In the genomic region with DNA sequence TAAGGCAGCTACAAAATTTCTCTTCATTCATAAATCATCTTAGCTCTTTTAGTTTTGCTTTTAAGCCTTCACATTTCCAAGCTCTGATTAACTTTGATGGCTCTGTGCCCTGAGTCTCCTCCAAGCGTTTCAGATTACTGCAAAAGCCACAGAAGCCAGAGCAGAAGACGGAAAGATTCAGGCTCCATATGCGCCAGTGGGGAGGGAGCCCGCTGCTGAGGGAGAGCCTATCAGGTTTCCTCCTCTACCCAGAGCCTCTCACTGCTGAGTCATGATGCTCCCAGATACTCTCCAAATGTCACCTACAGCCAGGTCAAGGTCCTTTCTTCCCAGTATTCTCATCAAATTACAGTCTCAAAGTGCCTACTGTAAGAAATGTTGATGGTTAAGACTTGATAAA, we compare ENCODE assay signal across 10 cellular contexts.
DNase-seq lines count a peak whose midpoint lies in the region; ATAC-seq, FAIRE-seq and TF ChIP-seq lines count a peak whose summit lies in the region.
"Had no signal": no experiment of that assay in that cellular context is flagged by ENCODE, and none has a peak within 500 bp of the region (broad histone marks: within the 10 kb centered on the region; RNA-seq: fewer than 3 reads in every experiment).

No MANE protein-coding gene starts in this region.

- H3K4me3 Mint-ChIP-seq in mesothelial cell of epicardium: no peak overlapping the region
- no peak overlapping the region for H3K4me3 Mint-ChIP-seq in stimulated activated memory B cell treated with anti-CD40 and anti-IgM and Interleukin-4, amounts not matched to agents 10 μg/mL and 1 μg/mL and 100 μg/mL, for 72 hours
- H3K4me3 Mint-ChIP-seq: CD4-positive, alpha-beta memory T cell had no signal

- no peak for TF ChIP-seq EP300 in A549 (IDR thresholded peaks at IDR 0.05)

- H3K27ac Mint-ChIP-seq in mesothelial cell of epicardium: no peak overlapping the region
- H3K27ac Mint-ChIP-seq in stimulated activated memory B cell treated with anti-CD40 and anti-IgM and Interleukin-4, amounts not matched to agents 10 μg/mL and 1 μg/mL and 100 μg/mL, for 72 hours: no peak overlapping the region
- H3K27ac Mint-ChIP-seq: CD4-positive, alpha-beta memory T cell had no signal

- no peaks in the 10 kb centered on the region for H3K36me3 ChIP-seq in adrenal gland (replicated peaks in 1 of 2)

- TF ChIP-seq RAD21 in A549 (conservative IDR thresholded peaks at IDR 0.05 in 1 of 2, IDR thresholded peaks at IDR 0.05 in 1 of 2): no peak

- peak overlapping the region; percentile 28; the same call in 1 of the 3 replicates for H3K4me2 ChIP-seq in A549

- H3K27me3 ChIP-seq in adrenal gland: no peaks in the 10 kb centered on the region

- CTCF ChIA-PET in A549 (lab: Yijun Ruan, JAX): no interaction called here

- peaks cover 16% of the 10 kb centered on the region for H3K27me3 Mint-ChIP-seq in mesothelial cell of epicardium (ENCODE audit: low read depth)
- H3K27me3 Mint-ChIP-seq in stimulated activated memory B cell treated with anti-CD40 and anti-IgM and Interleukin-4, amounts not matched to agents 10 μg/mL and 1 μg/mL and 100 μg/mL, for 72 hours: no peaks in the 10 kb centered on the region

- POLR2A ChIA-PET in A549 (lab: Yijun Ruan, JAX): no interaction called here

- H3K4me3 ChIP-seq in A549 (no peak overlapping the region), adrenal gland (no peak overlapping the region)

- intact Hi-C loops in adrenal gland (cut with DNase I): no loop called here

- FAIRE-seq in A549 (lab: Jason Lieb, UNC): no peak
- FAIRE-seq: endometrium had no signal

- no peak for TF ChIP-seq CTCF in A549 (IDR thresholded peaks at IDR 0.05)
- no peak for TF ChIP-seq CTCF in adrenal gland (IDR thresholded peaks at IDR 0.05)
- no peak for TF ChIP-seq CTCF in mesothelial cell of epicardium (IDR thresholded peaks at IDR 0.05; ENCODE audit: unreplicated experiment)

- H3K9me3 ChIP-seq in A549: 0 out of 3 replicates have a peak, but pooled peaks cover 2% of the 10 kb centered on the region
- no peaks in the 10 kb centered on the region for H3K9me3 ChIP-seq in adrenal gland (replicated peaks in 1 of 3)

- no peaks in the 10 kb centered on the region for H3K4me1 ChIP-seq in A549
- peaks cover 5 to 11% of the 10 kb centered on the region in 2 donors for H3K4me1 ChIP-seq in adrenal gland (replicated peaks in 1 of 2)

- H3K36me3 Mint-ChIP-seq in mesothelial cell of epicardium: no peaks in the 10 kb centered on the region
- no peaks in the 10 kb centered on the region for H3K36me3 Mint-ChIP-seq in stimulated activated memory B cell treated with anti-CD40 and anti-IgM and Interleukin-4, amounts not matched to agents 10 μg/mL and 1 μg/mL and 100 μg/mL, for 72 hours
- H3K36me3 Mint-ChIP-seq: CD4-positive, alpha-beta memory T cell had no signal

- peaks cover 6% of the 10 kb centered on the region for H3K4me1 Mint-ChIP-seq in mesothelial cell of epicardium
- H3K4me1 Mint-ChIP-seq in stimulated activated memory B cell treated with anti-CD40 and anti-IgM and Interleukin-4, amounts not matched to agents 10 μg/mL and 1 μg/mL and 100 μg/mL, for 72 hours: no peaks in the 10 kb centered on the region
- H3K4me1 Mint-ChIP-seq: CD4-positive, alpha-beta memory T cell had no signal

- WGBS in A549 (ENCODE audit: missing lambda C conversion rate): 52% methylated on average over 4 of the region's 4 CpGs
- WGBS in adrenal gland, 4 donors: 20 to 33% (median 24%) methylated on average over 4 of the region's 4 CpGs

- TF ChIP-seq POLR2A in A549 (IDR thresholded peaks at IDR 0.05; ENCODE audit: low read length) (no peak), adrenal gland (IDR thresholded peaks at IDR 0.05) (no peak)

- peaks cover 14% of the 10 kb centered on the region for H3K9me3 Mint-ChIP-seq in mesothelial cell of epicardium
- peaks cover 4% of the 10 kb centered on the region for H3K9me3 Mint-ChIP-seq in stimulated activated memory B cell treated with anti-CD40 and anti-IgM and Interleukin-4, amounts not matched to agents 10 μg/mL and 1 μg/mL and 100 μg/mL, for 72 hours

- H3K27ac ChIP-seq in A549: no peak overlapping the region
- H3K27ac ChIP-seq in adrenal gland: peak overlapping the region in 2 of 5 donors; percentile 15 to 27

- peak; percentile 43 to 77; a peak in 4 of 6 replicates for ATAC-seq in A549
- no peak for ATAC-seq in stimulated activated memory B cell treated with anti-CD40 and anti-IgM and Interleukin-4, amounts not matched to agents 10 μg/mL and 1 μg/mL and 100 μg/mL, for 72 hours

- peak in 1 of 2 experiments; percentile 31 for DNase-seq in A549 (ENCODE audit: low read depth in 1 of 2, low spot score in 1 of 2)
- peak; percentile 20 for DNase-seq in HK-2 (ENCODE audit: unreplicated experiment)
- DNase-seq in adrenal gland: peak; percentile 83 to 96 (median 94)
- peak; percentile 71 for DNase-seq in iPS-NIHi11 (ENCODE audit: low spot score)
- DNase-seq in mesothelial cell of epicardium (ENCODE audit: low spot score in 2 of 2, unreplicated experiment in 2 of 2): no peak
- no peak for DNase-seq in activated gamma-delta T cell treated with Interleukin-2 at 50 U/mL for 16 hours
- DNase-seq in DMS114 treated with DMSO at 0.1 percent for 48 hours (lab: John Stamatoyannopoulos, UW; ENCODE audit: unreplicated experiment): no peak
- DNase-seq: CD4-positive, alpha-beta memory T cell had no signal

TF ChIP-seq in A549, 52 proteins besides CTCF, POLR2A, EP300 and RAD21:
- TF ChIP-seq HEYL (CRISPR knock-in tag; IDR thresholded peaks at IDR 0.05): no peak
- TF ChIP-seq, protein P1, sequence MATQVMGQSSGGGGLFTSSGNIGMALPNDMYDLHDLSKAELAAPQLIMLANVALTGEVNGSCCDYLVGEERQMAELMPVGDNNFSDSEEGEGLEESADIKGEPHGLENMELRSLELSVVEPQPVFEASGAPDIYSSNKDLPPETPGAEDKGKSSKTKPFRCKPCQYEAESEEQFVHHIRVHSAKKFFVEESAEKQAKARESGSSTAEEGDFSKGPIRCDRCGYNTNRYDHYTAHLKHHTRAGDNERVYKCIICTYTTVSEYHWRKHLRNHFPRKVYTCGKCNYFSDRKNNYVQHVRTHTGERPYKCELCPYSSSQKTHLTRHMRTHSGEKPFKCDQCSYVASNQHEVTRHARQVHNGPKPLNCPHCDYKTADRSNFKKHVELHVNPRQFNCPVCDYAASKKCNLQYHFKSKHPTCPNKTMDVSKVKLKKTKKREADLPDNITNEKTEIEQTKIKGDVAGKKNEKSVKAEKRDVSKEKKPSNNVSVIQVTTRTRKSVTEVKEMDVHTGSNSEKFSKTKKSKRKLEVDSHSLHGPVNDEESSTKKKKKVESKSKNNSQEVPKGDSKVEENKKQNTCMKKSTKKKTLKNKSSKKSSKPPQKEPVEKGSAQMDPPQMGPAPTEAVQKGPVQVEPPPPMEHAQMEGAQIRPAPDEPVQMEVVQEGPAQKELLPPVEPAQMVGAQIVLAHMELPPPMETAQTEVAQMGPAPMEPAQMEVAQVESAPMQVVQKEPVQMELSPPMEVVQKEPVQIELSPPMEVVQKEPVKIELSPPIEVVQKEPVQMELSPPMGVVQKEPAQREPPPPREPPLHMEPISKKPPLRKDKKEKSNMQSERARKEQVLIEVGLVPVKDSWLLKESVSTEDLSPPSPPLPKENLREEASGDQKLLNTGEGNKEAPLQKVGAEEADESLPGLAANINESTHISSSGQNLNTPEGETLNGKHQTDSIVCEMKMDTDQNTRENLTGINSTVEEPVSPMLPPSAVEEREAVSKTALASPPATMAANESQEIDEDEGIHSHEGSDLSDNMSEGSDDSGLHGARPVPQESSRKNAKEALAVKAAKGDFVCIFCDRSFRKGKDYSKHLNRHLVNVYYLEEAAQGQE (IDR thresholded peaks at IDR 0.05): no peak
- no peak for TF ChIP-seq GATA3 (IDR thresholded peaks at IDR 0.05; ENCODE audit: borderline replicate concordance)
- TF ChIP-seq FOSL2 (IDR thresholded peaks at IDR 0.05): no peak
- no peak for TF ChIP-seq FOSL2 (CRISPR knock-in tag; IDR thresholded peaks at IDR 0.05)
- TF ChIP-seq, protein P2, sequence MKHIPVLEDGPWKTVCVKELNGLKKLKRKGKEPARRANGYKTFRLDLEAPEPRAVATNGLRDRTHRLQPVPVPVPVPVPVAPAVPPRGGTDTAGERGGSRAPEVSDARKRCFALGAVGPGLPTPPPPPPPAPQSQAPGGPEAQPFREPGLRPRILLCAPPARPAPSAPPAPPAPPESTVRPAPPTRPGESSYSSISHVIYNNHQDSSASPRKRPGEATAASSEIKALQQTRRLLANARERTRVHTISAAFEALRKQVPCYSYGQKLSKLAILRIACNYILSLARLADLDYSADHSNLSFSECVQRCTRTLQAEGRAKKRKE (CRISPR knock-in tag; IDR thresholded peaks at IDR 0.05; ENCODE audit: low read depth): no peak
- TF ChIP-seq KDM1A (IDR thresholded peaks at IDR 0.05; ENCODE audit: low read depth): no peak
- no peak for TF ChIP-seq CBX2 (IDR thresholded peaks at IDR 0.05; ENCODE audit: borderline replicate concordance, low read depth)
- no peak for TF ChIP-seq PHF8 (IDR thresholded peaks at IDR 0.05; ENCODE audit: borderline replicate concordance, low read depth)
- no peak for TF ChIP-seq HDAC2 (IDR thresholded peaks at IDR 0.05)

Comparison
In these comparisons a context has a peak if more than half of its experiments do, and no peak if none do; other contexts are left out.
1. DNase-seq: peak in HK-2 (single experiment), adrenal gland (7 of 7) and iPS-NIHi11 (single experiment); none in mesothelial cell of epicardium (0 of 2), activated gamma-delta T cell treated with Interleukin-2 at 50 U/mL for 16 hours (single experiment) and DMS114 treated with DMSO at 0.1 percent for 48 hours (single experiment).